Comparison of ENCODE assay signal across 9 cellular contexts in genomic region chr16:10895053-10895946, GRCh38. TPM values are rescaled to one million over a fixed set of nuclear protein-coding genes. Genes with fewer than 3 reads are reported as not detected.
A peak's percentile ranks its signal among the peaks of the same experiment; 100 is the strongest.
DNase-seq lines count a peak whose midpoint lies in the region; ATAC-seq, FAIRE-seq and TF ChIP-seq lines count a peak whose summit lies in the region.
"Had no signal": no experiment of that assay in that cellular context is flagged by ENCODE, and none has a peak within 500 bp of the region (broad histone marks: within the 10 kb centered on the region; RNA-seq: fewer than 3 reads in every experiment).

No MANE protein-coding gene starts in this region.

- H3K27ac Mint-ChIP-seq in CD4-positive, alpha-beta T cell: no peak overlapping the region

- TF ChIP-seq EP300 in Ishikawa (IDR thresholded peaks at IDR 0.05; ENCODE audit: borderline replicate concordance) (no peak), HepG2 (IDR thresholded peaks at IDR 0.05; ENCODE audit: low read depth in 2 of 2, low read length in 2 of 2) (no peak), HepG2 (CRISPR knock-in tag; IDR thresholded peaks at IDR 0.05; ENCODE audit: borderline replicate concordance) (no peak)

- no peak overlapping the region for H3K9ac ChIP-seq in HepG2 (ENCODE audit: insufficient read depth, low read depth, low read length)

- no peak overlapping the region for H3K4me3 Mint-ChIP-seq in CD4-positive, alpha-beta T cell

- no peaks in the 10 kb centered on the region for H3K4me1 Mint-ChIP-seq in CD4-positive, alpha-beta T cell (ENCODE audit: low read depth)

- H3K27me3 Mint-ChIP-seq in CD4-positive, alpha-beta T cell: peaks cover 20% of the 10 kb centered on the region

- WGBS in HepG2 (ENCODE audit: low lambda C conversion rate): 32% methylated on average over 17 of the region's 17 CpGs

- no peak overlapping the region for H2AFZ ChIP-seq in HepG2 (ENCODE audit: low read length)

- TF ChIP-seq POLR2A in HepG2 (IDR thresholded peaks at IDR 0.05; ENCODE audit: insufficient read depth in 1 of 2, low read depth in 2 of 2, low read length in 2 of 2): no peak

- no peaks in the 10 kb centered on the region; the same call in 1 of the 2 replicates for H4K20me1 ChIP-seq in HepG2 (ENCODE audit: insufficient read depth, low read length)

- H3K79me2 ChIP-seq in HepG2 (ENCODE audit: insufficient read depth, low read length): no peaks in the 10 kb centered on the region

- POLR2A ChIA-PET in CD4-positive, alpha-beta T cell (lab: Charles Lee): no interaction called here
- POLR2A ChIA-PET in HepG2 (lab: Yijun Ruan, JAX): no interaction called here

- ATAC-seq in CD4-positive, alpha-beta T cell (ENCODE audit: poor library complexity): no peak
- ATAC-seq in HepG2: peak; percentile 79
- ATAC-seq in GM19324 (IDR thresholded peaks at IDR 0.05; ENCODE audit: low FRiP score, unreplicated experiment): no peak

- no peak for TF ChIP-seq RAD21 in Ishikawa (IDR thresholded peaks at IDR 0.05; ENCODE audit: low read depth)
- TF ChIP-seq RAD21 in HepG2 (CRISPR knock-in tag; IDR thresholded peaks at IDR 0.05): no peak; the same call in 1 of the 2 replicates

- no peaks in the 10 kb centered on the region for H3K4me1 ChIP-seq in HepG2 (ENCODE audit: insufficient read depth, low read length)

- no peak for TF ChIP-seq CTCF in CD4-positive, alpha-beta T cell (IDR thresholded peaks at IDR 0.05)
- no peak for TF ChIP-seq CTCF in HepG2 (CRISPR knock-in tag; IDR thresholded peaks at IDR 0.05)

- H3K4me2 ChIP-seq in HepG2 (ENCODE audit: low read depth, low read length): no peak overlapping the region

- H3K36me3 ChIP-seq in HepG2 (replicated peaks in 1 of 2; ENCODE audit: control insufficient read depth in 1 of 2, insufficient read depth in 2 of 2, low read length in 2 of 2): no peaks in the 10 kb centered on the region

- H3K9me3 Mint-ChIP-seq in CD4-positive, alpha-beta T cell: no peaks in the 10 kb centered on the region

- no peak overlapping the region for H3K4me3 ChIP-seq in HepG2 (replicated peaks in 1 of 3; ENCODE audit: insufficient read depth in 1 of 3, low read depth in 2 of 3, low read length in 3 of 3)
- H3K4me3 ChIP-seq: SK-N-MC had no signal

- in situ Hi-C loops in HepG2 (cut with HindIII; ENCODE audit: extremely low pct_ligation_motif_present, low pct_unique_long_range_greater_than_20kb): no loop called here

- DNase-seq in CD4-positive, alpha-beta T cell: peak in 6 of 10 experiments; percentile 11 to 42 (median 22)
- DNase-seq in amniotic stem cell (lab: John Stamatoyannopoulos, UW): peak; percentile 18
- peak; percentile 48 for DNase-seq in HepG2 (ENCODE audit: low spot score)
- DNase-seq in occipital lobe (lab: John Stamatoyannopoulos, UW): no peak
- DNase-seq in NOMO-1 (lab: John Stamatoyannopoulos, UW; ENCODE audit: unreplicated experiment in 2 of 2): no peak
- DNase-seq in GDM1 (lab: John Stamatoyannopoulos, UW): no peak

- H3K27me3 ChIP-seq in CD4-positive, alpha-beta T cell (ENCODE audit: control insufficient read depth, insufficient read depth, low read length): no peaks in the 10 kb centered on the region
- 0 out of 5 replicates have a peak, but pooled peaks cover 0 to 2% of the 10 kb centered on the region in 2 experiments for H3K27me3 ChIP-seq in HepG2 (ENCODE audit: control insufficient read depth in 1 of 2, insufficient read depth in 2 of 2, low read length in 2 of 2)

- H3K36me3 Mint-ChIP-seq in CD4-positive, alpha-beta T cell (ENCODE audit: low read depth): no peaks in the 10 kb centered on the region

- CTCF ChIA-PET in CD4-positive, alpha-beta T cell (lab: Charles Lee): no interaction called here
- CTCF ChIA-PET in HepG2 (lab: Yijun Ruan, JAX; ENCODE audit: low intra/inter-chr PET ratio, low total read pairs): no interaction called here

- no peaks in the 10 kb centered on the region for H3K9me3 ChIP-seq in CD4-positive, alpha-beta T cell (ENCODE audit: control insufficient read depth, low read length)
- H3K9me3 ChIP-seq in HepG2 (ENCODE audit: low read length): no peaks in the 10 kb centered on the region

- BruUV-seq in HepG2 (replicated peaks; lab: Mats Ljungman, UMichigan): no TSS peak

- intact Hi-C loops in CD4-positive, alpha-beta T cell (cut with DNase I, micrococcal nuclease): no loop called here
- intact Hi-C loops in HepG2 (cut with micrococcal nuclease; ENCODE audit: unreplicated experiment): no loop called here

- no peak for FAIRE-seq in HepG2 (lab: Jason Lieb, UNC)

- no peak overlapping the region for H3K27ac ChIP-seq in CD4-positive, alpha-beta T cell (ENCODE audit: low read depth, low read length)
- H3K27ac ChIP-seq in HepG2 (ENCODE audit: extremely low read length, insufficient read depth, low read length): no peak overlapping the region
- H3K27ac ChIP-seq: SK-N-MC had no signal

RNA-seq across cellular contexts. Expression of gene CIITA, which starts 18.3 kb away (rescaled TPM):
- total RNA-seq in CD4-positive, alpha-beta T cell: 1 to 10 TPM; 2.4 to 3.0 TPM
- total RNA-seq in HepG2 (2016; rRNA removed; fragmentation: Illumina TruSeq; extraction: Trizol): 0.09 and 0.11 TPM in 2 replicates
- 0.09 TPM in 1 of 2 replicates, not detected in the other for total RNA-seq in HepG2 (2016; cell fraction: cytosol; rRNA removed; fragmentation: Illumina TruSeq; extraction: Trizol; ENCODE audit: low read depth)
- 0.10 and 0.13 TPM in 2 replicates for total RNA-seq in HepG2 (2016; cell fraction: insoluble cytoplasmic fraction; rRNA removed; fragmentation: Illumina TruSeq; extraction: Trizol)
- 0.09 and 0.21 TPM in 2 replicates for total RNA-seq in HepG2 (2016; cell fraction: membrane; rRNA removed; fragmentation: Illumina TruSeq; extraction: Trizol)
- 0.19 TPM in 1 of 2 replicates, not detected in the other for total RNA-seq in HepG2 (2016; cell fraction: nucleus; rRNA removed; fragmentation: Illumina TruSeq; extraction: Trizol)
- 0.05 and 0.08 TPM in 2 replicates for polyA plus RNA-seq in HepG2 (2011; rRNA removed)
- 0.10 and 0.11 TPM in 2 replicates for polyA plus RNA-seq in HepG2 (2011; cell fraction: cytosol; rRNA removed)
- 0.28 and 0.47 TPM in 2 replicates for polyA plus RNA-seq in HepG2 (2011; cell fraction: nucleus; rRNA removed)
- polyA plus RNA-seq in HepG2 (2012): 0.36 and 0.56 TPM in 2 replicates
- 0.11 and 0.14 TPM in 2 replicates for polyA plus RNA-seq in HepG2 (2016; cell fraction: cytosol; fragmentation: Illumina TruSeq; extraction: Trizol; ENCODE audit: low read depth)
- polyA plus RNA-seq in HepG2 (2016; cell fraction: insoluble cytoplasmic fraction; fragmentation: Illumina TruSeq; extraction: Trizol; ENCODE audit: low read depth): 0.13 TPM in 1 of 2 replicates, not detected in the other
- polyA plus RNA-seq in HepG2 (2016; cell fraction: membrane; fragmentation: Illumina TruSeq; extraction: Trizol; ENCODE audit: low read depth): 0.24 TPM in 1 of 2 replicates, not detected in the other
- polyA plus RNA-seq in HepG2 (2016; cell fraction: nucleus; fragmentation: Illumina TruSeq; extraction: Trizol; ENCODE audit: insufficient read depth, low read depth): 0.15 TPM in 1 of 2 replicates, not detected in the other
- 0.06 and 1.5 TPM in 2 replicates for polyA minus RNA-seq in HepG2 (2011; rRNA and poly(A)+ RNA removed; ENCODE audit: low replicate concordance)
- 0.26 TPM in 1 of 2 replicates, not detected in the other for polyA minus RNA-seq in HepG2 (2011; cell fraction: cytosol; rRNA and poly(A)+ RNA removed)
- 0.12 and 0.26 TPM in 2 replicates for polyA minus RNA-seq in HepG2 (2011; cell fraction: nucleus; rRNA and poly(A)+ RNA removed)
- 0.47 TPM for total RNA-seq in occipital lobe

RNA-seq across cellular contexts. Expression of gene DEXI, which starts 47.0 kb away (rescaled TPM):
- total RNA-seq in CD4-positive, alpha-beta T cell: 1 to 10 TPM; 5.8 to 7.2 TPM
- total RNA-seq in HepG2 (2016; rRNA removed; fragmentation: Illumina TruSeq; extraction: Trizol) (57.9 and 70.4 TPM in 2 replicates), occipital lobe (8.1 TPM)
- 68.6 and 86.7 TPM in 2 replicates for total RNA-seq in HepG2 (2016; cell fraction: cytosol; rRNA removed; fragmentation: Illumina TruSeq; extraction: Trizol; ENCODE audit: low read depth)
- total RNA-seq in HepG2 (2016; cell fraction: insoluble cytoplasmic fraction; rRNA removed; fragmentation: Illumina TruSeq; extraction: Trizol): 54.1 and 71.8 TPM in 2 replicates
- 117 and 144 TPM in 2 replicates for total RNA-seq in HepG2 (2016; cell fraction: membrane; rRNA removed; fragmentation: Illumina TruSeq; extraction: Trizol)
- 35.4 and 46.3 TPM in 2 replicates for total RNA-seq in HepG2 (2016; cell fraction: nucleus; rRNA removed; fragmentation: Illumina TruSeq; extraction: Trizol)
- polyA plus RNA-seq in HepG2 (2011; rRNA removed): 51.5 and 54.4 TPM in 2 replicates
- 69.5 and 78.6 TPM in 2 replicates for polyA plus RNA-seq in HepG2 (2011; cell fraction: cytosol; rRNA removed)
- 40.4 and 50.2 TPM in 2 replicates for polyA plus RNA-seq in HepG2 (2011; cell fraction: nucleus; rRNA removed)
- 45.6 and 55.0 TPM in 2 replicates for polyA plus RNA-seq in HepG2 (2012)
- 70.9 and 88.4 TPM in 2 replicates for polyA plus RNA-seq in HepG2 (2016; cell fraction: cytosol; fragmentation: Illumina TruSeq; extraction: Trizol; ENCODE audit: low read depth)
- polyA plus RNA-seq in HepG2 (2016; cell fraction: insoluble cytoplasmic fraction; fragmentation: Illumina TruSeq; extraction: Trizol; ENCODE audit: low read depth): 58.1 and 70.0 TPM in 2 replicates
- 120 and 124 TPM in 2 replicates for polyA plus RNA-seq in HepG2 (2016; cell fraction: membrane; fragmentation: Illumina TruSeq; extraction: Trizol; ENCODE audit: low read depth)
- 60.2 and 65.5 TPM in 2 replicates for polyA plus RNA-seq in HepG2 (2016; cell fraction: nucleus; fragmentation: Illumina TruSeq; extraction: Trizol; ENCODE audit: insufficient read depth, low read depth)
- 31.7 and 71.0 TPM in 2 replicates for polyA minus RNA-seq in HepG2 (2011; rRNA and poly(A)+ RNA removed; ENCODE audit: low replicate concordance)
- polyA minus RNA-seq in HepG2 (2011; cell fraction: cytosol; rRNA and poly(A)+ RNA removed): 34.2 and 35.1 TPM in 2 replicates
- polyA minus RNA-seq in HepG2 (2011; cell fraction: nucleus; rRNA and poly(A)+ RNA removed): 24.7 and 27.7 TPM in 2 replicates

RNA-seq across cellular contexts. Expression of gene CLEC16A, which starts 49.1 kb away (rescaled TPM):
- total RNA-seq in CD4-positive, alpha-beta T cell: 10 to 100 TPM; 21.7 to 22.7 TPM
- total RNA-seq in HepG2 (2016; rRNA removed; fragmentation: Illumina TruSeq; extraction: Trizol): 10.3 and 13.6 TPM in 2 replicates
- 35.7 and 39.7 TPM in 2 replicates for total RNA-seq in HepG2 (2016; cell fraction: cytosol; rRNA removed; fragmentation: Illumina TruSeq; extraction: Trizol; ENCODE audit: low read depth)
- total RNA-seq in HepG2 (2016; cell fraction: insoluble cytoplasmic fraction; rRNA removed; fragmentation: Illumina TruSeq; extraction: Trizol): 10.6 and 12.8 TPM in 2 replicates
- 14.4 and 15.9 TPM in 2 replicates for total RNA-seq in HepG2 (2016; cell fraction: membrane; rRNA removed; fragmentation: Illumina TruSeq; extraction: Trizol)
- total RNA-seq in HepG2 (2016; cell fraction: nucleus; rRNA removed; fragmentation: Illumina TruSeq; extraction: Trizol): 17.5 and 18.7 TPM in 2 replicates
- 8.5 and 9.5 TPM in 2 replicates for polyA plus RNA-seq in HepG2 (2011; rRNA removed)
- polyA plus RNA-seq in HepG2 (2011; cell fraction: cytosol; rRNA removed): 6.6 and 6.8 TPM in 2 replicates
- polyA plus RNA-seq in HepG2 (2011; cell fraction: nucleus; rRNA removed): 17.0 and 19.5 TPM in 2 replicates
- 10.3 and 12.0 TPM in 2 replicates for polyA plus RNA-seq in HepG2 (2012)
- polyA plus RNA-seq in HepG2 (2016; cell fraction: cytosol; fragmentation: Illumina TruSeq; extraction: Trizol; ENCODE audit: low read depth): 1.7 and 1.9 TPM in 2 replicates
- polyA plus RNA-seq in HepG2 (2016; cell fraction: insoluble cytoplasmic fraction; fragmentation: Illumina TruSeq; extraction: Trizol; ENCODE audit: low read depth): 11.8 and 14.0 TPM in 2 replicates
- 3.4 and 4.4 TPM in 2 replicates for polyA plus RNA-seq in HepG2 (2016; cell fraction: membrane; fragmentation: Illumina TruSeq; extraction: Trizol; ENCODE audit: low read depth)
- 22.7 and 25.7 TPM in 2 replicates for polyA plus RNA-seq in HepG2 (2016; cell fraction: nucleus; fragmentation: Illumina TruSeq; extraction: Trizol; ENCODE audit: insufficient read depth, low read depth)
- 24.9 and 35.4 TPM in 2 replicates for polyA minus RNA-seq in HepG2 (2011; rRNA and poly(A)+ RNA removed; ENCODE audit: low replicate concordance)
- polyA minus RNA-seq in HepG2 (2011; cell fraction: cytosol; rRNA and poly(A)+ RNA removed): 14.4 and 19.0 TPM in 2 replicates
- polyA minus RNA-seq in HepG2 (2011; cell fraction: nucleus; rRNA and poly(A)+ RNA removed): 25.8 and 32.0 TPM in 2 replicates
- 20.4 TPM for total RNA-seq in occipital lobe

Comparison
In these comparisons a context has a peak if more than half of its experiments do, and no peak if none do; other contexts are left out.
1. DNase-seq: peak in CD4-positive, alpha-beta T cell (6 of 10), amniotic stem cell (single experiment) and HepG2 (single experiment); none in occipital lobe (single experiment), NOMO-1 (0 of 2) and GDM1 (single experiment).